23 cellular contexts compared by ENCODE assay signal in genomic region chr7:95915731-95916130, GRCh38.
DNase-seq lines count a peak whose midpoint lies in the region; FAIRE-seq and TF ChIP-seq lines count a peak whose summit lies in the region.
"Had no signal": no experiment of that assay in that cellular context is flagged by ENCODE, and none has a peak within 500 bp of the region (broad histone marks: within the 10 kb centered on the region; RNA-seq: fewer than 3 reads in every experiment).

No MANE protein-coding gene starts in this region.

- peaks cover 15% of the 10 kb centered on the region for H3K4me1 ChIP-seq in A673 (ENCODE audit: insufficient read depth, low read length, poor library complexity, severe bottlenecking)
- H3K4me1 ChIP-seq in uterus = no peaks in the 10 kb centered on the region
- H3K4me1 ChIP-seq: parathyroid adenoma, vagina had no signal

- no peaks in the 10 kb centered on the region for H3K9me3 ChIP-seq in A673 (ENCODE audit: low read depth, low read length, poor library complexity, severe bottlenecking)
- H3K9me3 ChIP-seq in uterus = no peaks in the 10 kb centered on the region
- H3K9me3 ChIP-seq: ascending aorta, sigmoid colon, vagina had no signal

- no peak for FAIRE-seq in GM12892 (lab: Jason Lieb, UNC)
- FAIRE-seq: H1 had no signal

- TF ChIP-seq CTCF in A673 (conservative IDR thresholded peaks at IDR 0.05; ENCODE audit: low read depth, low read length) (no peak), uterus (IDR thresholded peaks at IDR 0.05) (no peak)

- no peaks in the 10 kb centered on the region for H3K27me3 ChIP-seq in A673 (replicated peaks; ENCODE audit: insufficient read depth, low read depth, low read length, poor library complexity)
- H3K27me3 ChIP-seq in uterus = no peaks in the 10 kb centered on the region
- H3K27me3 ChIP-seq: ascending aorta, sigmoid colon, vagina had no signal

- intact Hi-C loops in A673 (cut with micrococcal nuclease; ENCODE audit: unreplicated experiment) (loop anchor here (1.0 to 5.0 kb wide), 6 partner anchors 161 to 1919 kb away; no protein-coding TSS in a partner anchor), uterus (cut with DNase I; ENCODE audit: low total_unique reads) (no loop called here)

- H3K4me3 ChIP-seq in A673 (ENCODE audit: low read depth, low read length, poor library complexity, severe bottlenecking) (peak overlapping the region; percentile 31), uterus (no peak overlapping the region)
- H3K4me3 ChIP-seq: vagina had no signal

- no peak overlapping the region for H3K27ac ChIP-seq in A673 (ENCODE audit: low read depth, low read length, poor library complexity, severe bottlenecking)
- H3K27ac ChIP-seq in uterus = no peak overlapping the region
- H3K27ac ChIP-seq: ascending aorta, parathyroid adenoma, sigmoid colon, vagina had no signal

- no peaks in the 10 kb centered on the region for H3K36me3 ChIP-seq in A673 (ENCODE audit: insufficient read depth, low read length, poor library complexity, severe bottlenecking)
- H3K36me3 ChIP-seq in uterus = no peaks in the 10 kb centered on the region
- H3K36me3 ChIP-seq: ascending aorta, sigmoid colon, vagina had no signal

- no TSS peak for BruUV-seq in A673 (replicated peaks; lab: Mats Ljungman, UMichigan)

- POLR2A ChIA-PET in A673 (lab: Charles Lee; ENCODE audit: low non-redundant PET) = no interaction called here

- DNase-seq in A673 (ENCODE audit: low spot score) (no peak), NCI-H1105 (lab: John Stamatoyannopoulos, UW) (peak; percentile 36), NOMO-1 (lab: John Stamatoyannopoulos, UW; ENCODE audit: unreplicated experiment in 2 of 2) (peak; percentile 27 to 79), fibroblast of peridontal ligament (ENCODE audit: extremely low read depth) (peak; percentile 70), SKM-1 (lab: John Stamatoyannopoulos, UW; ENCODE audit: unreplicated experiment) (no peak), uterus (no peak), GM12892 (ENCODE audit: insufficient read length) (no peak)
- DNase-seq in stimulated activated CD4-positive, alpha-beta T cell treated with anti-CD3 and anti-CD28 coated beads, Interleukin-12 subunit alpha, Interleukin-12 subunit beta, amount 100 ng/mL, for 4 hours = no peak
- DNase-seq: ACHN; activated CD4-positive, CD25-positive, alpha-beta regulatory T cell; activated CD8-positive, alpha-beta T cell treated with anti-CD3 and anti-CD28 coated beads, Interleukin-2, amount 10 ng/mL, durations not matched to agents 7 days and 5 days; activated naive CD4-positive, alpha-beta T cell treated with anti-CD3 and anti-CD28 coated beads for 36 hours; activated T-cell treated with anti-CD3 and anti-CD28 coated beads, Interleukin-2, amount 50 U/mL, for 1 hour; central memory CD4-positive, alpha-beta T cell; GF-D8; natural killer cell; NCI-H524 treated with DMSO at 0.1 percent for 48 hours; sigmoid colon; T-helper 9 cell had no signal

- CTCF ChIA-PET in A673 (lab: Charles Lee) = no interaction called here

- no peak for TF ChIP-seq POLR2A in uterus (IDR thresholded peaks at IDR 0.05)
- no peak for TF ChIP-seq POLR2A in GM12892 (IDR thresholded peaks at IDR 0.05; ENCODE audit: low read depth, low read length)

Comparison
In these comparisons a context has a peak if more than half of its experiments do, and no peak if none do; other contexts are left out.
1. DNase-seq: peak in NCI-H1105 (single experiment), NOMO-1 (2 of 2) and fibroblast of peridontal ligament (single experiment); none in A673 (single experiment), stimulated activated CD4-positive, alpha-beta T cell treated with anti-CD3 and anti-CD28 coated beads, Interleukin-12 subunit alpha, Interleukin-12 subunit beta, amount 100 ng/mL, for 4 hours (single experiment), SKM-1 (single experiment), uterus (0 of 2) and GM12892 (single experiment).